8 cellular contexts compared by ENCODE assay signal in the genomic region with DNA sequence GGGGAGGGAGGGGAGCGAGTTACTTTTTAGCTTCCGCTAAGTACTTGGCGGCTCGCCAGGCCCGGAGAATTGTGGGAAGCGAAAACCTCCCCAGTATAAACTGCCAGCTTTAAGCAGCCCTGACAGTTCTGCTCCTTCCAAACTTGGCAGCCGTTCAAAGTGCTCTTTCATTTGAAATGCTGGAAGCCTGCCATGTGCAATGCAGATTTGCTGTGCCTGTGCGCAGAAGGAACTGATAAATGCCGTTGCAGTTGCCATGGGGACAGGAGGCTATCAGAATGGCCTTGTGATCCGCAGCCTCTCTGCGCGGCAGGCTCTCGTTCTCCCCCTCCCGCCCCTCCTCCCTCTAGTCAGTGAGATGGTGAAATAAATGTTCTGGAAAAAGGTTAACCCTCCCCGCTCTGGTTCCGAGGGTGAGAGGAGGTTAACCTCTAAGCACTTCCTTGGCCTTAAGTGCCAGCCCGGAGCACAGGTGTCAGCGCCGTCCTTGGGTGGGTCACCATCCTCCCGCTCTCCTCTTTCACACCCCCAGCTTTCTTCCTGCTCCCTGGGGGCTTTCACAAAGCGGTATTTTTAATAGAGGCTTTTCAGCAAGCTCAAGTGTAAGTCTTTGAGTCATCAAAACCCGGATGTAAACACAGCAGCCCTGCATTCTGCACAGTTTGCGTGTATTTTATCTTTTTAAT. TPM values are rescaled to one million over a fixed set of nuclear protein-coding genes. Genes with fewer than 3 reads are reported as not detected.
DNase-seq lines count a peak whose midpoint lies in the region; ATAC-seq, FAIRE-seq and TF ChIP-seq lines count a peak whose summit lies in the region.

No MANE protein-coding gene starts in this region.

- peak overlapping the region; percentile 84 for H3K4me3 Mint-ChIP-seq in T-helper 17 cell

- no peaks in the 10 kb centered on the region for H3K36me3 Mint-ChIP-seq in T-helper 17 cell (ENCODE audit: low read depth)

- TF ChIP-seq POLR2A in GM12892 (IDR thresholded peaks at IDR 0.05; ENCODE audit: low read depth, low read length) (peak; percentile 54; the same call in 1 of the 2 replicates), uterus (IDR thresholded peaks at IDR 0.05) (peak in 1 of 2 donors; percentile 22)

- H3K9me3 ChIP-seq in T-helper 17 cell (ENCODE audit: control insufficient read depth, low read length, poor library complexity, severe bottlenecking) (no peaks in the 10 kb centered on the region), right cardiac atrium (ENCODE audit: control insufficient read depth, low read length) (no peaks in the 10 kb centered on the region), uterus (no peaks in the 10 kb centered on the region)

- H3K27ac ChIP-seq in right cardiac atrium (ENCODE audit: low read length) = peak overlapping the region; percentile 100
- H3K27ac ChIP-seq in uterus = peak overlapping the region; percentile 94 to 100

- no peaks in the 10 kb centered on the region for H3K36me3 ChIP-seq in uterus

- H3K4me3 ChIP-seq in right cardiac atrium (ENCODE audit: low read length) = peak overlapping the region; percentile 32
- H3K4me3 ChIP-seq in uterus = peak overlapping the region in 1 of 2 donors; percentile 22

- ATAC-seq in HG02938 (IDR thresholded peaks at IDR 0.05; ENCODE audit: unreplicated experiment) = peak; percentile 48
- ATAC-seq in T-helper 17 cell = peak; percentile 85
- peak; percentile 92 to 93 for ATAC-seq in right cardiac atrium

- peak overlapping the region; percentile 98 for H3K27ac Mint-ChIP-seq in T-helper 17 cell

- H3K27me3 Mint-ChIP-seq in T-helper 17 cell = no peaks in the 10 kb centered on the region

- WGBS in right cardiac atrium = under 1% methylated on average over 23 of the region's 23 CpGs

- intact Hi-C loops in right cardiac atrium (cut with DNase I) = no loop called here
- intact Hi-C loops in uterus (cut with DNase I; ENCODE audit: low total_unique reads) = no loop called here

- FAIRE-seq in GM12892 (lab: Jason Lieb, UNC) = peak; percentile 81

- no peak for TF ChIP-seq CTCF in uterus (IDR thresholded peaks at IDR 0.05)

- DNase-seq in GM12892 (ENCODE audit: insufficient read length) (peak; percentile 55), NCI-H1694 treated with DMSO at 0.1 percent for 48 hours (lab: John Stamatoyannopoulos, UW) (peak; percentile 100), T-helper 17 cell (peak; percentile 86 to 98 (median 93)), amygdala (lab: John Stamatoyannopoulos, UW) (peak; percentile 75 to 99 (median 95)), right cardiac atrium (peak; percentile 100), pulmonary artery endothelial cell (ENCODE audit: low read depth, low spot score) (peak; percentile 99), uterus (peak; percentile 99 to 100)

- H3K4me1 Mint-ChIP-seq in T-helper 17 cell = peaks cover 58% of the 10 kb centered on the region

- no peaks in the 10 kb centered on the region for H3K27me3 ChIP-seq in right cardiac atrium (ENCODE audit: control insufficient read depth, insufficient read depth)
- no peaks in the 10 kb centered on the region for H3K27me3 ChIP-seq in uterus

- H3K4me1 ChIP-seq in right cardiac atrium (ENCODE audit: control insufficient read depth, insufficient read depth, low read length) (peaks cover 41% of the 10 kb centered on the region), uterus (peaks cover 36 to 49% of the 10 kb centered on the region in 2 donors)

RNA-seq across cellular contexts. Expression of a gene that starts 11.9 kb away (rescaled TPM):
- polyA plus RNA-seq in GM12892 (2012; ENCODE audit: missing spikeins) = 3.9 TPM
- total RNA-seq in T-helper 17 cell (10 to 100 TPM; 41.9 to 51.7 TPM), right cardiac atrium (10 to 100 TPM; 43.5 to 61.2 (median 51.5) TPM), pulmonary artery endothelial cell (16.4 and 18.7 TPM in 2 replicates), uterus (10 to 100 TPM; 15.6 to 60.8 (median 36.6) TPM)
- polyA plus RNA-seq in right cardiac atrium = 22.0 TPM

RNA-seq across cellular contexts. Expression of a gene that starts 57.6 kb away (rescaled TPM):
- 11.6 TPM for polyA plus RNA-seq in GM12892 (2012; ENCODE audit: missing spikeins)
- 10 to 100 TPM; 11.2 to 13.4 TPM for total RNA-seq in T-helper 17 cell
- 10 to 100 TPM; 54.3 to 73.1 (median 65.9) TPM for total RNA-seq in right cardiac atrium
- 28.1 TPM for polyA plus RNA-seq in right cardiac atrium
- 15.0 and 15.9 TPM in 2 replicates for total RNA-seq in pulmonary artery endothelial cell
- total RNA-seq in uterus = 10 to 100 TPM in 3 of 4 donors, 1 to 10 TPM in 1; 8.2 to 71.8 (median 28.1) TPM
